ENCODE assay signal across 11 cellular contexts in genomic region chr6:54428437-54428836, GRCh38.
DNase-seq lines count a peak whose midpoint lies in the region; ATAC-seq and TF ChIP-seq lines count a peak whose summit lies in the region.
"Had no signal": no experiment of that assay in that cellular context is flagged by ENCODE, and none has a peak within 500 bp of the region (broad histone marks: within the 10 kb centered on the region; RNA-seq: fewer than 3 reads in every experiment).

No MANE protein-coding gene starts in this region.

- no peak for TF ChIP-seq EP300 in tibial nerve (IDR thresholded peaks at IDR 0.05)

- H3K27me3 ChIP-seq in foreskin keratinocyte (no peaks in the 10 kb centered on the region), SJCRH30 (no peaks in the 10 kb centered on the region), tibial nerve (no peaks in the 10 kb centered on the region)

- TF ChIP-seq CTCF in foreskin keratinocyte (conservative IDR thresholded peaks at IDR 0.05) (no peak), tibial nerve (IDR thresholded peaks at IDR 0.05) (no peak)

- TF ChIP-seq POLR2A in tibial nerve (IDR thresholded peaks at IDR 0.05), result no peak

- H3K9me3 ChIP-seq in SJCRH30 (replicated peaks) (no peaks in the 10 kb centered on the region), tibial nerve (no peaks in the 10 kb centered on the region)

- ATAC-seq in GM18870 (IDR thresholded peaks at IDR 0.05; ENCODE audit: unreplicated experiment), result peak; percentile 88
- peak; percentile 89 for ATAC-seq in GM21619 (IDR thresholded peaks at IDR 0.05; ENCODE audit: unreplicated experiment)
- peak; percentile 86 for ATAC-seq in HG03097 (IDR thresholded peaks at IDR 0.05; ENCODE audit: low FRiP score, unreplicated experiment)
- ATAC-seq in foreskin keratinocyte, result no peak
- no peak for ATAC-seq in stimulated activated naive CD8-positive, alpha-beta T cell treated with anti-CD3 and anti-CD28 coated beads, Interleukin-15, Interleukin-2, amounts not matched to agents 100 U/mL and 50 U/mL, for 24 hours
- ATAC-seq: stimulated activated memory B cell treated with anti-CD40 and anti-IgM and Interleukin-4, amounts not matched to agents 10 μg/mL and 1 μg/mL and 100 μg/mL, for 72 hours had no signal

- WGBS in tibial nerve, 2 donors, result 76 to 79% methylated on average over 2 of the region's 2 CpGs

- H3K36me3 ChIP-seq in SJCRH30 (no peaks in the 10 kb centered on the region), tibial nerve (no peaks in the 10 kb centered on the region)

- H3K27ac ChIP-seq in foreskin keratinocyte, result peak overlapping the region; percentile 55
- no peak overlapping the region for H3K27ac ChIP-seq in SJCRH30
- no peak overlapping the region for H3K27ac ChIP-seq in tibial nerve

- DNase-seq in foreskin keratinocyte, result no peak
- DNase-seq in SJCRH30, result no peak
- DNase-seq in stimulated activated naive CD8-positive, alpha-beta T cell treated with anti-CD3 and anti-CD28 coated beads, Interleukin-15, Interleukin-2, amounts not matched to agents 100 U/mL and 50 U/mL, for 24 hours, result no peak
- no peak for DNase-seq in tibial nerve (ENCODE audit: low spot score in 2 of 2)
- no peak for DNase-seq in HCEC 1CT
- DNase-seq: activated naive CD8-positive, alpha-beta T cell treated with anti-CD3 and anti-CD28 coated beads, Interleukin-2, amount 10 ng/mL, durations not matched to agents 7 days and 5 days; NCI-H1105 treated with DMSO at 0.1 percent for 48 hours had no signal

- H3K4me1 ChIP-seq in foreskin keratinocyte, result peaks cover 17% of the 10 kb centered on the region
- no peaks in the 10 kb centered on the region for H3K4me1 ChIP-seq in SJCRH30
- peaks cover 0 to 6% (median 0%) of the 10 kb centered on the region in 4 donors for H3K4me1 ChIP-seq in tibial nerve

- H3K4me3 ChIP-seq in SJCRH30, result no peak overlapping the region
- H3K4me3 ChIP-seq in tibial nerve, result no peak overlapping the region

Comparison
In these comparisons a context has a peak if more than half of its experiments do, and no peak if none do; other contexts are left out.
1. ATAC-seq: peak in GM18870 (single experiment), GM21619 (single experiment) and HG03097 (single experiment); none in foreskin keratinocyte (single experiment) and stimulated activated naive CD8-positive, alpha-beta T cell treated with anti-CD3 and anti-CD28 coated beads, Interleukin-15, Interleukin-2, amounts not matched to agents 100 U/mL and 50 U/mL, for 24 hours (single experiment).